13 cellular contexts compared by ENCODE assay signal in genomic region chr22:46263208-46263575, GRCh38. TPM values are rescaled to one million over a fixed set of nuclear protein-coding genes. Genes with fewer than 3 reads are reported as not detected.
DNase-seq lines count a peak whose midpoint lies in the region; ATAC-seq lines count a peak whose summit lies in the region.
"Had no signal": no experiment of that assay in that cellular context is flagged by ENCODE, and none has a peak within 500 bp of the region (broad histone marks: within the 10 kb centered on the region; RNA-seq: fewer than 3 reads in every experiment).

Gene PKDREJ, minus strand, starts transcription at chr22:46263343. Its CDS starts 21 bp downstream, at chr22:46263322.

- H3K27ac ChIP-seq in esophagus (ENCODE audit: low read depth in 2 of 2, low read length in 1 of 2) (no peak within 1 kb of the TSS), thymus (ENCODE audit: low read depth) (no peak within 1 kb of the TSS)
- H3K27ac ChIP-seq: A549, KMS-11 had no signal

- no peak within 1 kb of the TSS for H3K27ac Mint-ChIP-seq in activated T-cell treated with anti-CD3 and anti-CD28 coated beads, Interleukin-2, amount 50 U/mL, for 72 hours
- H3K27ac Mint-ChIP-seq in natural killer cell treated with Interleukin-12 subunit alpha and Interleukin-12 subunit beta and Interleukin-15 and Interleukin-18, amount 100 ng/mL, for 72 hours = peak within 1 kb of the TSS; percentile 44 to 72

- peaks cover 12 to 19% of the 10 kb centered on the region in 2 donors for H3K36me3 Mint-ChIP-seq in activated T-cell treated with anti-CD3 and anti-CD28 coated beads, Interleukin-2, amount 50 U/mL, for 72 hours (ENCODE audit: insufficient read depth in 2 of 2)
- no peaks in the 10 kb centered on the region for H3K36me3 Mint-ChIP-seq in natural killer cell treated with Interleukin-12 subunit alpha and Interleukin-12 subunit beta and Interleukin-15 and Interleukin-18, amount 100 ng/mL, for 72 hours

- ATAC-seq in activated T-cell treated with anti-CD3 and anti-CD28 coated beads, Interleukin-2, amount 50 U/mL, for 72 hours (replicated peaks in 1 of 2) = no peak
- no peak for ATAC-seq in natural killer cell treated with Interleukin-12 subunit alpha and Interleukin-12 subunit beta and Interleukin-15 and Interleukin-18, amount 100 ng/mL, for 72 hours

- no peak for DNase-seq in activated T-cell treated with anti-CD3 and anti-CD28 coated beads, Interleukin-2, amount 50 U/mL, for 72 hours
- DNase-seq in activated T-cell treated with anti-CD3 and anti-CD28 coated beads, Interleukin-2, amount 50 U/mL, for 48 hours = no peak
- DNase-seq in natural killer cell treated with Interleukin-12 subunit alpha and Interleukin-12 subunit beta and Interleukin-15 and Interleukin-18, amount 100 ng/mL, for 72 hours (ENCODE audit: low spot score) = no peak
- DNase-seq in hypothalamus (lab: John Stamatoyannopoulos, UW) (no peak), activated gamma-delta T cell (lab: John Stamatoyannopoulos, UW) (no peak)
- no peak for DNase-seq in activated CD4-positive, alpha-beta T cell treated with anti-CD3 and anti-CD28 coated beads for 1 hour
- DNase-seq: activated effector memory CD4-positive, alpha-beta T cell treated with anti-CD3 and anti-CD28 coated beads, Interleukin-2, amount 50 U/mL, for 16 hours had no signal

- H3K9me3 Mint-ChIP-seq in activated T-cell treated with anti-CD3 and anti-CD28 coated beads, Interleukin-2, amount 50 U/mL, for 72 hours = peaks cover 1 to 3% of the 10 kb centered on the region in 2 donors
- no peaks in the 10 kb centered on the region for H3K9me3 Mint-ChIP-seq in natural killer cell treated with Interleukin-12 subunit alpha and Interleukin-12 subunit beta and Interleukin-15 and Interleukin-18, amount 100 ng/mL, for 72 hours

- H3K27me3 ChIP-seq in esophagus (ENCODE audit: control insufficient read depth in 1 of 2, insufficient read depth in 2 of 2, low read length in 2 of 2) (no peaks in the 10 kb centered on the region), thymus (ENCODE audit: control insufficient read depth, insufficient read depth) (peaks cover 49% of the 10 kb centered on the region)

- H3K27me3 Mint-ChIP-seq in activated T-cell treated with anti-CD3 and anti-CD28 coated beads, Interleukin-2, amount 50 U/mL, for 72 hours (ENCODE audit: low read depth) = peaks cover 78% of the 10 kb centered on the region
- peaks cover 0 to 3% of the 10 kb centered on the region in 2 donors for H3K27me3 Mint-ChIP-seq in natural killer cell treated with Interleukin-12 subunit alpha and Interleukin-12 subunit beta and Interleukin-15 and Interleukin-18, amount 100 ng/mL, for 72 hours

- H3K4me1 ChIP-seq in esophagus (ENCODE audit: control insufficient read depth in 2 of 2, insufficient read depth in 2 of 2, low read length in 1 of 2) (peaks cover 3 to 8% of the 10 kb centered on the region in 2 donors), thymus (ENCODE audit: control insufficient read depth, insufficient read depth, low read length) (no peaks in the 10 kb centered on the region)

- H3K9me3 ChIP-seq in esophagus (ENCODE audit: control insufficient read depth in 2 of 2, insufficient read depth in 1 of 2, low read depth in 1 of 2, low read length in 1 of 2) (no peaks in the 10 kb centered on the region), thymus (ENCODE audit: control insufficient read depth) (peaks cover 8% of the 10 kb centered on the region)

- H3K4me3 ChIP-seq in esophagus (ENCODE audit: low read depth in 1 of 2, low read length in 2 of 2) (peak within 1 kb of the TSS; percentile 33 to 48), thymus (ENCODE audit: low read length) (peak within 1 kb of the TSS; percentile 33)
- H3K4me3 ChIP-seq: A549 had no signal

- peaks cover 8% of the 10 kb centered on the region for H3K4me1 Mint-ChIP-seq in activated T-cell treated with anti-CD3 and anti-CD28 coated beads, Interleukin-2, amount 50 U/mL, for 72 hours (ENCODE audit: low read depth)
- H3K4me1 Mint-ChIP-seq in natural killer cell treated with Interleukin-12 subunit alpha and Interleukin-12 subunit beta and Interleukin-15 and Interleukin-18, amount 100 ng/mL, for 72 hours (ENCODE audit: low read depth in 2 of 2) = peaks cover 23 to 30% of the 10 kb centered on the region in 2 donors

- H3K36me3 ChIP-seq in esophagus (ENCODE audit: control insufficient read depth in 2 of 2, insufficient read depth in 2 of 2, low read length in 1 of 2) (no peaks in the 10 kb centered on the region), thymus (ENCODE audit: control insufficient read depth, insufficient read depth) (no peaks in the 10 kb centered on the region)

- peak within 1 kb of the TSS; percentile 57 to 73 for H3K4me3 Mint-ChIP-seq in activated T-cell treated with anti-CD3 and anti-CD28 coated beads, Interleukin-2, amount 50 U/mL, for 72 hours
- H3K4me3 Mint-ChIP-seq in natural killer cell treated with Interleukin-12 subunit alpha and Interleukin-12 subunit beta and Interleukin-15 and Interleukin-18, amount 100 ng/mL, for 72 hours = peak within 1 kb of the TSS; percentile 70

- 39 to 41% methylated on average over 29 to 32 of the region's 32 CpGs for WGBS in esophagus, 2 donors
- WGBS in thymus = 60% methylated on average over 32 of the region's 32 CpGs

RNA-seq across cellular contexts. Expression of gene PKDREJ, which starts in this region (rescaled TPM):
- not detected for total RNA-seq in activated T-cell treated with anti-CD3 and anti-CD28 coated beads, Interleukin-2, amount 50 U/mL, for 72 hours
- under 1 TPM; 0.10 to 0.11 TPM for polyA plus RNA-seq in esophagus
- total RNA-seq in natural killer cell treated with Interleukin-12 subunit alpha and Interleukin-12 subunit beta and Interleukin-15 and Interleukin-18, amount 100 ng/mL, for 72 hours = under 1 TPM in 1 of 2 donors, not detected in 1; 0.07 TPM
- polyA plus RNA-seq in thymus = 0.02 TPM
- total RNA-seq: Daoy, dermis microvascular lymphatic vessel endothelial cell had no signal
- polyA plus RNA-seq: A549 had no signal
